In the genomic region with DNA sequence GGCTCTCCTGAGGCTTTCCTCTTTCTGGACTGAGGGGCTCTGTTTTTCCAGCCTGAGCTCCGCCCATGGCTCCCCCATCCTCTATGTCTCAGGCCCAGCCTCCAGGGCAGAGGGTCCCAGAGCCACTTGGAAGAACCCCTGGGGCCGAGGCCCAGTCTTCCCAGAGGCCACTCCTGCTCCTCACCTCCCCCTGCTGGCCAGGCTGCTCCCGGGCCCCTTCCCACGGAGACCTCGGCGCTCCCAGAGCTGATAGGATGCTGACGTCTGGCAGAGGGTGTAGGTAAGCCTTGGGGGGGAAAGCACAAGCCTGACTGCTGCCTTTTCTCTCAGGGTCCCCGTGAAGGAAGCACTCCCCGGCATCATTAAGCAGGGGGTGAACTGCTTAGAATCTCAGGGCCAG, we compare ENCODE assay signal across 8 cellular contexts. TPM values are rescaled to one million over a fixed set of nuclear protein-coding genes. Genes with fewer than 3 reads are reported as not detected.
DNase-seq lines count a peak whose midpoint lies in the region; ATAC-seq, FAIRE-seq and TF ChIP-seq lines count a peak whose summit lies in the region.

No MANE protein-coding gene starts in this region.

- TF ChIP-seq CTCF in GM20000 (IDR thresholded peaks at IDR 0.05; ENCODE audit: extremely low read depth, missing control alignments) = peak; percentile 70

- ATAC-seq in left colon (peak; percentile 64), HG03469 (IDR thresholded peaks at IDR 0.05; ENCODE audit: unreplicated experiment) (no peak)

- no peaks in the 10 kb centered on the region for H3K4me1 ChIP-seq in adipocyte (ENCODE audit: control insufficient read depth, insufficient read depth, low read length)

- no peaks in the 10 kb centered on the region for H3K36me3 ChIP-seq in adipocyte (ENCODE audit: control insufficient read depth, insufficient read depth, low read length, severe bottlenecking)

- intact Hi-C loops in left colon (cut with DNase I, micrococcal nuclease) = no loop called here

- FAIRE-seq in RCC 7860 (lab: Jason Lieb, UNC) = no peak

- H3K4me3 ChIP-seq in adipocyte (ENCODE audit: low read length) = no peak overlapping the region

- no peaks in the 10 kb centered on the region for H3K9me3 ChIP-seq in adipocyte (ENCODE audit: control insufficient read depth, low read length)

- no peak overlapping the region for H3K9ac ChIP-seq in adipocyte (ENCODE audit: low read length)

- H3K27me3 ChIP-seq in adipocyte (replicated peaks; ENCODE audit: control insufficient read depth, insufficient read depth, low read length) = no peaks in the 10 kb centered on the region

- peak; percentile 71 for DNase-seq in AG20443 (ENCODE audit: low spot score)
- peak; percentile 42 for DNase-seq in GM20000 (ENCODE audit: low spot score)
- DNase-seq in adipocyte (ENCODE audit: low read depth) = peak; percentile 14
- peak in 1 of 2 donors; percentile 54 for DNase-seq in left colon
- no peak for DNase-seq in cerebellar nuclear complex (lab: John Stamatoyannopoulos, UW)
- no peak for DNase-seq in RCC 7860 (ENCODE audit: low spot score)
- no peak for DNase-seq in T1000 (lab: John Stamatoyannopoulos, UW)

RNA-seq across cellular contexts. Expression of gene ERH, which starts 51.4 kb away (rescaled TPM):
- total RNA-seq in left colon = 100 to 1,000 TPM in 1 of 2 donors, 10 to 100 TPM in 1; 99.8 to 119 TPM

RNA-seq across cellular contexts. Expression of gene SLC39A9, which starts 51.8 kb away (rescaled TPM):
- 10 to 100 TPM; 80.7 to 84.5 TPM for total RNA-seq in left colon

Comparison
In these comparisons a context has a peak if more than half of its experiments do, and no peak if none do; other contexts are left out.
1. DNase-seq: peak in AG20443 (single experiment), GM20000 (single experiment) and adipocyte (single experiment); none in cerebellar nuclear complex (0 of 2), RCC 7860 (single experiment) and T1000 (single experiment).